ENCODE assay signal across 13 cellular contexts in genomic region chr9:136927343-136928261, GRCh38. TPM values are rescaled to one million over a fixed set of nuclear protein-coding genes. Genes with fewer than 3 reads are reported as not detected.
A peak's percentile ranks its signal among the peaks of the same experiment; 100 is the strongest.
DNase-seq lines count a peak whose midpoint lies in the region; TF ChIP-seq lines count a peak whose summit lies in the region.
"Had no signal": no experiment of that assay in that cellular context is flagged by ENCODE, and none has a peak within 500 bp of the region (broad histone marks: within the 10 kb centered on the region; RNA-seq: fewer than 3 reads in every experiment).

No MANE protein-coding gene starts in this region.

- no peak for TF ChIP-seq CTCF in fibroblast of pulmonary artery (IDR thresholded peaks at IDR 0.05; ENCODE audit: low read length, missing control alignments)

- H3K4me3 ChIP-seq in fibroblast of pulmonary artery (replicated peaks; ENCODE audit: low read depth, low read length): no peak overlapping the region
- H3K4me3 ChIP-seq: SJSA1, thoracic aorta had no signal

- peak; percentile 82 for DNase-seq in A172 (ENCODE audit: low spot score)
- peak; percentile 68 for DNase-seq in RPMI7951 (ENCODE audit: low read depth)
- DNase-seq in fibroblast of pulmonary artery (ENCODE audit: low read depth): peak; percentile 35
- DNase-seq in NK-92 (lab: John Stamatoyannopoulos, UW; ENCODE audit: unreplicated experiment): no peak
- DNase-seq in DMS153 (lab: John Stamatoyannopoulos, UW): no peak
- DNase-seq in DMS53 treated with DMSO at 0.1 percent for 48 hours (lab: John Stamatoyannopoulos, UW; ENCODE audit: unreplicated experiment): no peak
- DNase-seq: effector memory CD8-positive, alpha-beta T cell; NCI-H1048; NCI-H526 treated with DMSO at 0.1 percent for 48 hours had no signal

RNA-seq across cellular contexts. Expression of gene FBXW5, which starts 16.9 kb away (rescaled TPM):
- total RNA-seq in A172 (2014; rRNA removed; shearing (Covaris generic)): 379 and 400 TPM in 2 replicates
- total RNA-seq in RPMI7951 (2014; rRNA removed; shearing (Covaris generic)): 48.7 and 74.1 TPM in 2 replicates

RNA-seq across cellular contexts. Expression of gene C8G, which starts 17.4 kb away (rescaled TPM):
- not detected in 2 replicates for total RNA-seq in A172 (2014; rRNA removed; shearing (Covaris generic))
- not detected in 2 replicates for total RNA-seq in RPMI7951 (2014; rRNA removed; shearing (Covaris generic))
- total RNA-seq: mononuclear cell, SJSA1, thoracic aorta had no signal

RNA-seq across cellular contexts. Expression of gene LCN12, which starts 24.5 kb away (rescaled TPM):
- 0.07 and 2.2 TPM in 2 replicates for total RNA-seq in A172 (2014; rRNA removed; shearing (Covaris generic))
- not detected in 2 replicates for total RNA-seq in RPMI7951 (2014; rRNA removed; shearing (Covaris generic))
- total RNA-seq: mononuclear cell, SJSA1 had no signal

RNA-seq across cellular contexts. Expression of gene TRAF2, which starts 41.3 kb away (rescaled TPM):
- 20.9 and 28.4 TPM in 2 replicates for total RNA-seq in A172 (2014; rRNA removed; shearing (Covaris generic))
- 10.1 and 13.7 TPM in 2 replicates for total RNA-seq in RPMI7951 (2014; rRNA removed; shearing (Covaris generic))

RNA-seq across cellular contexts. Expression of gene PTGDS, which starts 49.7 kb away (rescaled TPM):
- total RNA-seq in A172 (2014; rRNA removed; shearing (Covaris generic)): 1.6 TPM in 1 of 2 replicates, not detected in the other
- 0.24 TPM in 1 of 2 replicates, not detected in the other for total RNA-seq in RPMI7951 (2014; rRNA removed; shearing (Covaris generic))
- total RNA-seq: HT-29, SJSA1 had no signal

Comparison
In these comparisons a context has a peak if more than half of its experiments do, and no peak if none do; other contexts are left out.
1. DNase-seq: peak in A172 (single experiment), RPMI7951 (single experiment) and fibroblast of pulmonary artery (single experiment); none in NK-92 (single experiment), DMS153 (single experiment) and DMS53 treated with DMSO at 0.1 percent for 48 hours (single experiment).